19 cellular contexts compared by ENCODE assay signal in genomic region chr2:47321411-47322031, GRCh38. TPM values are rescaled to one million over a fixed set of nuclear protein-coding genes. Genes with fewer than 3 reads are reported as not detected.
DNase-seq lines count a peak whose midpoint lies in the region; ATAC-seq, FAIRE-seq and TF ChIP-seq lines count a peak whose summit lies in the region.
"Had no signal": no experiment of that assay in that cellular context is flagged by ENCODE, and none has a peak within 500 bp of the region (broad histone marks: within the 10 kb centered on the region; RNA-seq: fewer than 3 reads in every experiment).

No MANE protein-coding gene starts in this region.

- H3K27ac Mint-ChIP-seq in activated CD4-positive, alpha-beta memory T cell treated with anti-CD3 and anti-CD28 coated beads, Interleukin-2, amount 10 ng/mL, durations not matched to agents 7 days and 5 days, result no peak overlapping the region
- H3K27ac Mint-ChIP-seq: CD14-positive monocyte, HFFc6, T-helper 17 cell had no signal

- H3K4me1 Mint-ChIP-seq in activated CD4-positive, alpha-beta memory T cell treated with anti-CD3 and anti-CD28 coated beads, Interleukin-2, amount 10 ng/mL, durations not matched to agents 7 days and 5 days, result peaks cover 2% of the 10 kb centered on the region
- H3K4me1 Mint-ChIP-seq: T-helper 17 cell had no signal

- DNase-seq in Ammon's horn (ENCODE audit: low spot score) (peak; percentile 62), NCI-H1694 treated with DMSO at 0.1 percent for 48 hours (lab: John Stamatoyannopoulos, UW) (peak; percentile 47), amniotic epithelial cell (ENCODE audit: low read depth) (peak; percentile 42), NCI-H510A treated with DMSO at 0.1 percent for 48 hours (lab: John Stamatoyannopoulos, UW) (no peak), GM12891 (ENCODE audit: insufficient read length, low spot score) (no peak)
- DNase-seq in activated CD4-positive, alpha-beta memory T cell treated with anti-CD3 and anti-CD28 coated beads, Interleukin-2, amount 10 ng/mL, durations not matched to agents 7 days and 5 days, result no peak
- DNase-seq: activated CD4-positive, alpha-beta T cell treated with anti-CD3 and anti-CD28 coated beads, Interleukin-2, amount 50 U/mL, for 4 hours; activated effector memory CD4-positive, alpha-beta T cell treated with Interleukin-2 at 50 U/mL for 16 hours; GDM1; HFFc6; stomach; T-helper 17 cell had no signal

- no peaks in the 10 kb centered on the region for H3K9me3 Mint-ChIP-seq in activated CD4-positive, alpha-beta memory T cell treated with anti-CD3 and anti-CD28 coated beads, Interleukin-2, amount 10 ng/mL, durations not matched to agents 7 days and 5 days
- H3K9me3 Mint-ChIP-seq: CD14-positive monocyte, HFFc6 had no signal

- ATAC-seq in GM18873 (IDR thresholded peaks at IDR 0.05; ENCODE audit: low FRiP score, unreplicated experiment), result no peak
- ATAC-seq: Panc1, T-helper 17 cell had no signal

- no peaks in the 10 kb centered on the region for H3K36me3 Mint-ChIP-seq in activated CD4-positive, alpha-beta memory T cell treated with anti-CD3 and anti-CD28 coated beads, Interleukin-2, amount 10 ng/mL, durations not matched to agents 7 days and 5 days (ENCODE audit: low read depth)
- H3K36me3 Mint-ChIP-seq: CD14-positive monocyte had no signal

- no peaks in the 10 kb centered on the region for H3K27me3 ChIP-seq in layer of hippocampus (ENCODE audit: control insufficient read depth, insufficient read depth, low read length)
- H3K27me3 ChIP-seq: stomach had no signal

- TF ChIP-seq POLR2A in GM12891 (IDR thresholded peaks at IDR 0.05; ENCODE audit: low read depth, low read length), result no peak

- peak overlapping the region; percentile 80 for H3K27ac ChIP-seq in layer of hippocampus (ENCODE audit: low read depth, low read length)

- CTCF ChIA-PET in activated CD4-positive, alpha-beta memory T cell treated with anti-CD3 and anti-CD28 coated beads, Interleukin-2, amount 10 ng/mL, durations not matched to agents 7 days and 5 days (lab: Charles Lee), result interaction anchor here (0.9 to 1.1 kb wide), 2 partner anchors 67 to 308 kb away, joined by 3 read pairs; no protein-coding TSS in a partner anchor

- POLR2A ChIA-PET in activated CD4-positive, alpha-beta memory T cell treated with anti-CD3 and anti-CD28 coated beads, Interleukin-2, amount 10 ng/mL, durations not matched to agents 7 days and 5 days (lab: Charles Lee), result no interaction called here

- H3K27me3 Mint-ChIP-seq in activated CD4-positive, alpha-beta memory T cell treated with anti-CD3 and anti-CD28 coated beads, Interleukin-2, amount 10 ng/mL, durations not matched to agents 7 days and 5 days, result peaks cover 10% of the 10 kb centered on the region

- H3K4me3 Mint-ChIP-seq in activated CD4-positive, alpha-beta memory T cell treated with anti-CD3 and anti-CD28 coated beads, Interleukin-2, amount 10 ng/mL, durations not matched to agents 7 days and 5 days, result no peak overlapping the region
- H3K4me3 Mint-ChIP-seq: CD14-positive monocyte, HFFc6, T-helper 17 cell had no signal

- no peak for FAIRE-seq in GM12891 (lab: Jason Lieb, UNC)
- FAIRE-seq: bronchial epithelial cell had no signal

TF ChIP-seq in GM12891, 5 proteins besides CTCF, POLR2A, EP300 and RAD21:
- TF ChIP-seq SPI1 (IDR thresholded peaks at IDR 0.05; ENCODE audit: low read depth, low read length), result no peak
- TF ChIP-seq TAF1 (IDR thresholded peaks at IDR 0.05; ENCODE audit: low read depth, low read length), result no peak
- TF ChIP-seq PAX5 (IDR thresholded peaks at IDR 0.05; ENCODE audit: insufficient read depth, low read length, severe bottlenecking), result no peak
- TF ChIP-seq POLR2AphosphoS5 (IDR thresholded peaks at IDR 0.05; ENCODE audit: low read depth, low read length), result no peak
- no peak for TF ChIP-seq POU2F2 (IDR thresholded peaks at IDR 0.05; ENCODE audit: low read depth, low read length)

RNA-seq across cellular contexts. Expression of gene EPCAM, which starts 47.6 kb away (rescaled TPM):
- not detected for total RNA-seq in activated CD4-positive, alpha-beta memory T cell treated with anti-CD3 and anti-CD28 coated beads, Interleukin-2, amount 10 ng/mL, durations not matched to agents 7 days and 5 days
- 0.40 TPM for polyA plus RNA-seq in GM12891 (2012; ENCODE audit: low read depth, missing spikeins)
- total RNA-seq: mononuclear cell, pulmonary artery endothelial cell, T-helper 17 cell had no signal
- polyA plus RNA-seq: CD14-positive monocyte had no signal

Comparison
In these comparisons a context has a peak if more than half of its experiments do, and no peak if none do; other contexts are left out.
1. DNase-seq: peak in Ammon's horn (single experiment), NCI-H1694 treated with DMSO at 0.1 percent for 48 hours (single experiment) and amniotic epithelial cell (single experiment); none in NCI-H510A treated with DMSO at 0.1 percent for 48 hours (single experiment), activated CD4-positive, alpha-beta memory T cell treated with anti-CD3 and anti-CD28 coated beads, Interleukin-2, amount 10 ng/mL, durations not matched to agents 7 days and 5 days (single experiment) and GM12891 (single experiment).